30 cellular contexts compared by ENCODE assay signal in genomic region chr13:28325022-28325421, GRCh38.
DNase-seq lines count a peak whose midpoint lies in the region; ATAC-seq lines count a peak whose summit lies in the region.
"Had no signal": no experiment of that assay in that cellular context is flagged by ENCODE, and none has a peak within 500 bp of the region (broad histone marks: within the 10 kb centered on the region; RNA-seq: fewer than 3 reads in every experiment).

No MANE protein-coding gene starts in this region.

- no peak overlapping the region for H3K27ac ChIP-seq in SJCRH30
- H3K27ac ChIP-seq: hepatocyte, skin epidermis, VCaP had no signal

- H3K4me1 ChIP-seq in SJCRH30: peaks cover 18% of the 10 kb centered on the region
- H3K4me1 ChIP-seq: uterus had no signal

- no peaks in the 10 kb centered on the region for H3K4me1 Mint-ChIP-seq in stimulated activated effector memory CD8-positive, alpha-beta T cell treated with anti-CD3 and anti-CD28 coated beads, Interleukin-12 subunit alpha, Interleukin-12 subunit beta, amount 100 ng/mL, for 72 hours
- H3K4me1 Mint-ChIP-seq: stimulated activated naive CD8-positive, alpha-beta T cell treated with anti-CD3 and anti-CD28 coated beads, Interleukin-15, amount 100 ng/mL, for 72 hours had no signal

- peak; percentile 36 for ATAC-seq in Right ventricle myocardium superior (ENCODE audit: poor library complexity)
- ATAC-seq in left ventricle myocardium superior: peak; percentile 54
- ATAC-seq in stimulated activated effector memory CD8-positive, alpha-beta T cell treated with anti-CD3 and anti-CD28 coated beads, Interleukin-12 subunit alpha, Interleukin-12 subunit beta, amount 100 ng/mL, for 72 hours: no peak
- ATAC-seq in GM21526 (IDR thresholded peaks at IDR 0.05; ENCODE audit: low FRiP score, unreplicated experiment): no peak
- no peak for ATAC-seq in HG03108 (IDR thresholded peaks at IDR 0.05; ENCODE audit: unreplicated experiment)

- DNase-seq in Right ventricle myocardium superior (no peak), cardiac septum (ENCODE audit: low spot score) (no peak), dermis blood vessel endothelial cell (peak; percentile 51), left ventricle myocardium superior (no peak), SJCRH30 (no peak)
- DNase-seq in stimulated activated effector memory CD8-positive, alpha-beta T cell treated with anti-CD3 and anti-CD28 coated beads, Interleukin-12 subunit alpha, Interleukin-12 subunit beta, amount 100 ng/mL, for 72 hours (ENCODE audit: low spot score in 2 of 2): no peak
- DNase-seq: 8988T; activated CD4-positive, alpha-beta T cell treated with anti-CD3 and anti-CD28 coated beads for 48 hours; activated naive CD4-positive, alpha-beta T cell treated with anti-CD3 and anti-CD28 coated beads, Interleukin-2, amount 50 U/mL, for 16 hours; activated T-cell treated with anti-CD3 and anti-CD28 coated beads for 4 hours; CD4-positive, alpha-beta T cell; effector memory CD4-positive, alpha-beta T cell; erythroblast; foreskin melanocyte; H7; kidney glomerular epithelial cell; NCI-H2029 treated with DMSO at 0.1 percent for 48 hours; NCI-H345; NCI-H774; stimulated activated CD4-positive, alpha-beta T cell treated with anti-CD3 and anti-CD28 coated beads, Interleukin-2, amount 100 ng/mL, for 24 hours; stimulated activated naive CD8-positive, alpha-beta T cell treated with anti-CD3 and anti-CD28 coated beads, Interleukin-15, amount 100 ng/mL, for 72 hours; T1000; uterus had no signal

- no peak overlapping the region for H3K4me3 Mint-ChIP-seq in stimulated activated effector memory CD8-positive, alpha-beta T cell treated with anti-CD3 and anti-CD28 coated beads, Interleukin-12 subunit alpha, Interleukin-12 subunit beta, amount 100 ng/mL, for 72 hours
- H3K4me3 Mint-ChIP-seq: CD4-positive, alpha-beta T cell; natural killer cell treated with Interleukin-12 subunit alpha and Interleukin-12 subunit beta and Interleukin-15 and Interleukin-18, amount 100 ng/mL, for 72 hours; stimulated activated naive CD8-positive, alpha-beta T cell treated with anti-CD3 and anti-CD28 coated beads, Interleukin-15, amount 100 ng/mL, for 72 hours had no signal

- peak overlapping the region; percentile 29 for H3K27ac Mint-ChIP-seq in stimulated activated effector memory CD8-positive, alpha-beta T cell treated with anti-CD3 and anti-CD28 coated beads, Interleukin-12 subunit alpha, Interleukin-12 subunit beta, amount 100 ng/mL, for 72 hours
- H3K27ac Mint-ChIP-seq: activated T-helper 2 cell treated with anti-CD3 and anti-CD28 coated beads, Interferon-gamma antibody, Interleukin-2, Interleukin-4, amounts not matched to agents 10 μg/mL and 5 μg/mL and 100 μg/mL, durations not matched to agents 14 hours and 24 hours and 36 hours; CD4-positive, alpha-beta T cell; natural killer cell treated with Interleukin-12 subunit alpha and Interleukin-12 subunit beta and Interleukin-15 and Interleukin-18, amount 100 ng/mL, for 72 hours; stimulated activated naive CD8-positive, alpha-beta T cell treated with anti-CD3 and anti-CD28 coated beads, Interleukin-15, amount 100 ng/mL, for 72 hours had no signal

- no peaks in the 10 kb centered on the region for H3K36me3 ChIP-seq in SJCRH30
- H3K36me3 ChIP-seq: uterus had no signal

- no peaks in the 10 kb centered on the region for H3K9me3 Mint-ChIP-seq in stimulated activated effector memory CD8-positive, alpha-beta T cell treated with anti-CD3 and anti-CD28 coated beads, Interleukin-12 subunit alpha, Interleukin-12 subunit beta, amount 100 ng/mL, for 72 hours
- H3K9me3 Mint-ChIP-seq: activated T-helper 2 cell treated with anti-CD3 and anti-CD28 coated beads, Interferon-gamma antibody, Interleukin-2, Interleukin-4, amounts not matched to agents 10 μg/mL and 5 μg/mL and 100 μg/mL, durations not matched to agents 14 hours and 24 hours and 36 hours; CD4-positive, alpha-beta T cell; natural killer cell treated with Interleukin-12 subunit alpha and Interleukin-12 subunit beta and Interleukin-15 and Interleukin-18, amount 100 ng/mL, for 72 hours; stimulated activated naive CD8-positive, alpha-beta T cell treated with anti-CD3 and anti-CD28 coated beads, Interleukin-15, amount 100 ng/mL, for 72 hours had no signal

- H3K36me3 Mint-ChIP-seq in stimulated activated effector memory CD8-positive, alpha-beta T cell treated with anti-CD3 and anti-CD28 coated beads, Interleukin-12 subunit alpha, Interleukin-12 subunit beta, amount 100 ng/mL, for 72 hours: no peaks in the 10 kb centered on the region
- H3K36me3 Mint-ChIP-seq: natural killer cell treated with Interleukin-12 subunit alpha and Interleukin-12 subunit beta and Interleukin-15 and Interleukin-18, amount 100 ng/mL, for 72 hours had no signal

- no peak overlapping the region for H3K4me3 ChIP-seq in SJCRH30
- H3K4me3 ChIP-seq: hepatocyte, skin epidermis, uterus had no signal

- H3K27me3 ChIP-seq in SJCRH30: no peaks in the 10 kb centered on the region
- H3K27me3 ChIP-seq: hepatocyte, uterus had no signal

- intact Hi-C loops in Right ventricle myocardium superior (cut with DNase I) (loop anchor here (2.0 to 10.0 kb wide), 2 partner anchors 312 to 470 kb away; no protein-coding TSS in a partner anchor), cardiac septum (cut with DNase I) (loop anchor here (10.0 kb wide), 1 partner anchor 130 kb away; no protein-coding TSS in a partner anchor), left ventricle myocardium superior (cut with micrococcal nuclease) (no loop called here)

- no peaks in the 10 kb centered on the region for H3K9me3 ChIP-seq in SJCRH30 (replicated peaks)
- H3K9me3 ChIP-seq: uterus had no signal

Comparison
In these comparisons a context has a peak if more than half of its experiments do, and no peak if none do; other contexts are left out.
1. ATAC-seq: peak in Right ventricle myocardium superior (single experiment) and left ventricle myocardium superior (single experiment); none in stimulated activated effector memory CD8-positive, alpha-beta T cell treated with anti-CD3 and anti-CD28 coated beads, Interleukin-12 subunit alpha, Interleukin-12 subunit beta, amount 100 ng/mL, for 72 hours (single experiment), GM21526 (single experiment) and HG03108 (single experiment).